Comparison of ENCODE assay signal across 10 cellular contexts in the genomic region with DNA sequence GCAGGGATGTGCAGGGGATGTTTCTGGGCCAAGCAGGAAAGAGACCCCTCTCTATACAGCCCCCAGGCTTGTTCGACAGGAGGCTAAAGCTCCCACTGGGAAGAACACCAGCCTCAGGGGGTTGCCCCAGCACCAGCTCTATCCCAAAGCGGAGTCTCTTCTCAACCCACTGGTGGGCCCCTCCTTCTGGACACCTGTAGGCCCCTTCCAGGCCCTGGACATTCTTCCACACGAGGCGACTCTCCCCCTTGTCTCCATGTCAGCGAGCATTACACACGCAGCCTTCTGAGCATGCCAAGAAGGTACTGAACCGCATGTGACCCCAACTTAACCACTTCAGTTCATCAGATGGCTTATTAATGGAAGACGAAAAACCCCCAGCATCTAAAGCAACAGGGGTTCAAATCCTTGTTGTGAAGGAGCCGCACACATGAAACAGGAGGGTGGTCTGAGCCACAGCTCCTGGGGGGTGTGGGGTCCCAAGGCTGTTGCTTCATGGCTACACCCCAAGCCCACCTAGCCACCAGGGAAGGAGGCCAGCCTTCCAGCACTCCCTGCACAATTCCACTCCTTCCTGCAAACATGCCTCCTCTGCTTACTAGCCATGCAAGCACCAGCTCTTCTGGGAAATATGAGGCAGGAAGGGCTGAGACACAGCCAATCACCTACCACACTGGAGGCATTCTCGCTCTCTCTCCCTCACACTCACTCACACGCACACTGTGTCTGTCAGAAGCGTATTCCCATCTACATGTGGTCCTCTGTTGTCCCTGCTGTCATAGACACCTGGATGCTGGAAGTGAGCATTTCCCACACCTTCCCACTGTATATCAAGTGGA.
A peak's percentile ranks its signal among the peaks of the same experiment; 100 is the strongest.
DNase-seq lines count a peak whose midpoint lies in the region; ATAC-seq and TF ChIP-seq lines count a peak whose summit lies in the region.
"Had no signal": no experiment of that assay in that cellular context is flagged by ENCODE, and none has a peak within 500 bp of the region (broad histone marks: within the 10 kb centered on the region; RNA-seq: fewer than 3 reads in every experiment).

No MANE protein-coding gene starts in this region.

- H3K4me3 ChIP-seq in CD4-positive, CD25-positive, alpha-beta regulatory T cell (ENCODE audit: low read depth, low read length), result no peak overlapping the region
- peak overlapping the region in 3 of 10 donors; percentile 74 to 80 (median 77) for H3K4me3 ChIP-seq in heart right ventricle
- no peak overlapping the region for H3K4me3 ChIP-seq in osteoblast (ENCODE audit: insufficient read depth, low read length)
- H3K4me3 ChIP-seq: thoracic aorta had no signal

- H3K27ac ChIP-seq in CD4-positive, CD25-positive, alpha-beta regulatory T cell (ENCODE audit: insufficient read depth, low read length, poor library complexity, severe bottlenecking), result no peak overlapping the region
- peak overlapping the region in 9 of 10 donors; percentile 63 to 90 (median 82) for H3K27ac ChIP-seq in heart right ventricle
- H3K27ac ChIP-seq in osteoblast (ENCODE audit: low read depth, low read length), result no peak overlapping the region

- no peak overlapping the region for H2AFZ ChIP-seq in osteoblast (ENCODE audit: low read length)

- H3K27me3 Mint-ChIP-seq in CD4-positive, CD25-positive, alpha-beta regulatory T cell, result no peaks in the 10 kb centered on the region
- peaks cover 3% of the 10 kb centered on the region; the same call in 1 of the 2 replicates for H3K27me3 Mint-ChIP-seq in WTC11 (ENCODE audit: low read depth)

- POLR2A ChIA-PET in WTC11 (lab: Charles Lee), result interaction anchor here (1.4 kb wide), 1 partner anchor 122 kb away, joined by 4 read pairs; no protein-coding TSS in a partner anchor

- H3K27me3 ChIP-seq in CD4-positive, CD25-positive, alpha-beta regulatory T cell (ENCODE audit: control insufficient read depth, insufficient read depth, low read length), result no peaks in the 10 kb centered on the region
- H3K27me3 ChIP-seq in heart right ventricle, result no peaks in the 10 kb centered on the region
- H3K27me3 ChIP-seq in osteoblast (ENCODE audit: insufficient read depth, low read length), result no peaks in the 10 kb centered on the region

- peaks cover 4 to 68% (median 39%) of the 10 kb centered on the region in 4 donors for H3K4me1 Mint-ChIP-seq in CD4-positive, CD25-positive, alpha-beta regulatory T cell
- peaks cover 60% of the 10 kb centered on the region for H3K4me1 Mint-ChIP-seq in WTC11

- TF ChIP-seq CTCF in WTC11 (IDR thresholded peaks at IDR 0.05), result no peak
- no peak for TF ChIP-seq CTCF in heart right ventricle (IDR thresholded peaks at IDR 0.05)
- no peak for TF ChIP-seq CTCF in osteoblast (IDR thresholded peaks at IDR 0.05; ENCODE audit: extremely low read depth, low read depth, low read length)

- H3K4me2 ChIP-seq in osteoblast (ENCODE audit: insufficient read depth, low read length), result no peak overlapping the region

- no peaks in the 10 kb centered on the region for H3K9me3 ChIP-seq in CD4-positive, CD25-positive, alpha-beta regulatory T cell (ENCODE audit: control insufficient read depth in 2 of 2, low read length in 2 of 2)
- H3K9me3 ChIP-seq in heart right ventricle, result no peaks in the 10 kb centered on the region
- H3K9me3 ChIP-seq in osteoblast (ENCODE audit: low read depth, low read length), result no peaks in the 10 kb centered on the region
- H3K9me3 ChIP-seq: thoracic aorta had no signal

- H3K27ac Mint-ChIP-seq in CD4-positive, CD25-positive, alpha-beta regulatory T cell, result peak overlapping the region; percentile 84 to 87 (median 85)
- H3K27ac Mint-ChIP-seq in WTC11, result no peak overlapping the region

- DNase-seq in CD4-positive, CD25-positive, alpha-beta regulatory T cell, result no peak
- DNase-seq in WTC11 (ENCODE audit: low spot score) (no peak), heart right ventricle (no peak), osteoblast (ENCODE audit: insufficient read length, low spot score, missing footprints) (peak; percentile 69), Ammon's horn (ENCODE audit: low spot score) (no peak), occipital lobe (lab: John Stamatoyannopoulos, UW) (no peak), inferior parietal cortex (ENCODE audit: extremely low spot score) (no peak)
- no peak for DNase-seq in activated CD4-positive, alpha-beta T cell treated with anti-CD3 and anti-CD28 coated beads, Interleukin-2, amount 50 U/mL, for 1 hour
- DNase-seq: COR-L47 had no signal

- peaks cover 47% of the 10 kb centered on the region for H4K20me1 ChIP-seq in osteoblast (ENCODE audit: insufficient read depth, low read length)

- CTCF ChIA-PET in WTC11 (lab: Charles Lee), result interaction anchor here (0.6 to 1.8 kb wide), 5 partner anchors 10 to 42 kb away, joined by 3 to 4 read pairs (median 4); no protein-coding TSS in a partner anchor

- peaks cover 60% of the 10 kb centered on the region for H3K79me2 ChIP-seq in osteoblast (ENCODE audit: insufficient read depth, low read length)

- H3K4me1 ChIP-seq in CD4-positive, CD25-positive, alpha-beta regulatory T cell (ENCODE audit: control insufficient read depth, insufficient read depth, low read length, poor library complexity, severe bottlenecking), result peaks cover 44% of the 10 kb centered on the region
- peaks cover 17 to 76% (median 63%) of the 10 kb centered on the region in 9 donors for H3K4me1 ChIP-seq in heart right ventricle
- peaks cover 10% of the 10 kb centered on the region for H3K4me1 ChIP-seq in osteoblast (ENCODE audit: insufficient read depth, low read length)

- WGBS in heart right ventricle, 2 donors, result 75 to 81% methylated on average over 12 of the region's 12 CpGs

- H3K4me3 Mint-ChIP-seq in CD4-positive, CD25-positive, alpha-beta regulatory T cell, result peak overlapping the region; percentile 31 to 71 (median 54)
- peak overlapping the region; percentile 44 for H3K4me3 Mint-ChIP-seq in WTC11

- no peak for ATAC-seq in CD4-positive, CD25-positive, alpha-beta regulatory T cell (ENCODE audit: low read depth in 2 of 2)
- ATAC-seq in WTC11, result no peak
- no peak for ATAC-seq in heart right ventricle

- intact Hi-C loops in heart right ventricle (cut with DNase I), result loop anchor here in 8 of 10 donors (5.0 to 10.0 kb wide), 6 partner anchors 123 to 326 kb away; a partner anchor contains a TSS

- H3K36me3 Mint-ChIP-seq in CD4-positive, CD25-positive, alpha-beta regulatory T cell, result no peaks in the 10 kb centered on the region
- H3K36me3 Mint-ChIP-seq in WTC11, result no peaks in the 10 kb centered on the region

- H3K9me3 Mint-ChIP-seq in CD4-positive, CD25-positive, alpha-beta regulatory T cell, result no peaks in the 10 kb centered on the region
- no peaks in the 10 kb centered on the region for H3K9me3 Mint-ChIP-seq in WTC11

- no peaks in the 10 kb centered on the region for H3K36me3 ChIP-seq in CD4-positive, CD25-positive, alpha-beta regulatory T cell (ENCODE audit: control insufficient read depth, insufficient read depth, low read length)
- no peaks in the 10 kb centered on the region for H3K36me3 ChIP-seq in heart right ventricle
- no peaks in the 10 kb centered on the region for H3K36me3 ChIP-seq in osteoblast (ENCODE audit: insufficient read depth, low read length)
- H3K36me3 ChIP-seq: thoracic aorta had no signal

TF ChIP-seq in WTC11, 78 proteins besides CTCF, POLR2A, EP300 and RAD21 (continues in another document):
- TF ChIP-seq ETV6 (CRISPR knock-in tag; IDR thresholded peaks at IDR 0.05), result no peak
- TF ChIP-seq FOXK1 (CRISPR knock-in tag; IDR thresholded peaks at IDR 0.05), result no peak
- TF ChIP-seq NR2C2 (CRISPR knock-in tag; IDR thresholded peaks at IDR 0.05), result no peak
- TF ChIP-seq ZNF416 (CRISPR knock-in tag; IDR thresholded peaks at IDR 0.05), result no peak
- TF ChIP-seq ZNF219 (CRISPR knock-in tag; IDR thresholded peaks at IDR 0.05; ENCODE audit: borderline replicate concordance), result no peak
- TF ChIP-seq ZNF317 (CRISPR knock-in tag; IDR thresholded peaks at IDR 0.05; ENCODE audit: borderline replicate concordance, low read depth), result no peak
- TF ChIP-seq, protein P1, sequence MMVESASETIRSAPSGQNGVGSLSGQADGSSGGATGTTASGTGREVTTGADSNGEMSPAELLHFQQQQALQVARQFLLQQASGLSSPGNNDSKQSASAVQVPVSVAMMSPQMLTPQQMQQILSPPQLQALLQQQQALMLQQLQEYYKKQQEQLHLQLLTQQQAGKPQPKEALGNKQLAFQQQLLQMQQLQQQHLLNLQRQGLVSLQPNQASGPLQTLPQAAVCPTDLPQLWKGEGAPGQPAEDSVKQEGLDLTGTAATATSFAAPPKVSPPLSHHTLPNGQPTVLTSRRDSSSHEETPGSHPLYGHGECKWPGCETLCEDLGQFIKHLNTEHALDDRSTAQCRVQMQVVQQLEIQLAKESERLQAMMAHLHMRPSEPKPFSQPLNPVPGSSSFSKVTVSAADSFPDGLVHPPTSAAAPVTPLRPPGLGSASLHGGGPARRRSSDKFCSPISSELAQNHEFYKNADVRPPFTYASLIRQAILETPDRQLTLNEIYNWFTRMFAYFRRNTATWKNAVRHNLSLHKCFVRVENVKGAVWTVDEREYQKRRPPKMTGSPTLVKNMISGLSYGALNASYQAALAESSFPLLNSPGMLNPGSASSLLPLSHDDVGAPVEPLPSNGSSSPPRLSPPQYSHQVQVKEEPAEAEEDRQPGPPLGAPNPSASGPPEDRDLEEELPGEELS (CRISPR knock-in tag; IDR thresholded peaks at IDR 0.05), result no peak
- TF ChIP-seq, protein P2, sequence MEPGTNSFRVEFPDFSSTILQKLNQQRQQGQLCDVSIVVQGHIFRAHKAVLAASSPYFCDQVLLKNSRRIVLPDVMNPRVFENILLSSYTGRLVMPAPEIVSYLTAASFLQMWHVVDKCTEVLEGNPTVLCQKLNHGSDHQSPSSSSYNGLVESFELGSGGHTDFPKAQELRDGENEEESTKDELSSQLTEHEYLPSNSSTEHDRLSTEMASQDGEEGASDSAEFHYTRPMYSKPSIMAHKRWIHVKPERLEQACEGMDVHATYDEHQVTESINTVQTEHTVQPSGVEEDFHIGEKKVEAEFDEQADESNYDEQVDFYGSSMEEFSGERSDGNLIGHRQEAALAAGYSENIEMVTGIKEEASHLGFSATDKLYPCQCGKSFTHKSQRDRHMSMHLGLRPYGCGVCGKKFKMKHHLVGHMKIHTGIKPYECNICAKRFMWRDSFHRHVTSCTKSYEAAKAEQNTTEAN (CRISPR knock-in tag; IDR thresholded peaks at IDR 0.05), result no peak
- TF ChIP-seq, protein P3, sequence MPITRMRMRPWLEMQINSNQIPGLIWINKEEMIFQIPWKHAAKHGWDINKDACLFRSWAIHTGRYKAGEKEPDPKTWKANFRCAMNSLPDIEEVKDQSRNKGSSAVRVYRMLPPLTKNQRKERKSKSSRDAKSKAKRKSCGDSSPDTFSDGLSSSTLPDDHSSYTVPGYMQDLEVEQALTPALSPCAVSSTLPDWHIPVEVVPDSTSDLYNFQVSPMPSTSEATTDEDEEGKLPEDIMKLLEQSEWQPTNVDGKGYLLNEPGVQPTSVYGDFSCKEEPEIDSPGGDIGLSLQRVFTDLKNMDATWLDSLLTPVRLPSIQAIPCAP (CRISPR knock-in tag; IDR thresholded peaks at IDR 0.05), result no peak
- no peak for TF ChIP-seq FOXJ3 (CRISPR knock-in tag; IDR thresholded peaks at IDR 0.05; ENCODE audit: borderline replicate concordance)

Comparison
In these comparisons a context has a peak if more than half of its experiments do, and no peak if none do; other contexts are left out.
1. H3K27ac ChIP-seq: peak in heart right ventricle (9 of 10); none in CD4-positive, CD25-positive, alpha-beta regulatory T cell (single experiment) and osteoblast (single experiment).